In genomic region chr20:33585413-33585812, GRCh38 we compare ENCODE assay signal across 22 cellular contexts.
"Had no signal": no experiment of that assay in that cellular context is flagged by ENCODE, and none has a peak within 500 bp of the region (broad histone marks: within the 10 kb centered on the region; RNA-seq: fewer than 3 reads in every experiment).

No MANE protein-coding gene starts in this region.

- DNase-seq: effector CD8-positive, alpha-beta T cell; foreskin keratinocyte; heart left ventricle; kidney; mesendoderm; natural killer cell; occipital lobe; ovary; right lobe of liver; stimulated activated CD4-positive, alpha-beta T cell treated with anti-CD3 and anti-CD28 coated beads, Interleukin-2, amount 100 ng/mL, for 24 hours; stimulated activated CD4-positive, alpha-beta T cell treated with anti-CD3 and anti-CD28 coated beads, Interleukin-4, amount 100 ng/mL, for 24 hours; stimulated activated naive CD4-positive, alpha-beta T cell treated with Interleukin-2 at 50 U/mL for 16 hours; stomach; thyroid gland had no signal

- H3K4me3 Mint-ChIP-seq: natural killer cell; stimulated activated effector memory CD8-positive, alpha-beta T cell treated with anti-CD3 and anti-CD28 coated beads, Interleukin-12 subunit alpha, Interleukin-12 subunit beta, amount 100 ng/mL, for 72 hours had no signal

- H3K9me3 ChIP-seq: esophagus muscularis mucosa, gastroesophageal sphincter, heart left ventricle, ovary, right lobe of liver, stomach, thyroid gland, vagina had no signal

- H3K36me3 ChIP-seq: esophagus muscularis mucosa, gastroesophageal sphincter, heart left ventricle, ovary, right lobe of liver, stomach, thyroid gland, vagina had no signal

- H2AFZ ChIP-seq: hepatocyte had no signal

- H3K36me3 Mint-ChIP-seq: natural killer cell had no signal

- H3K27me3 ChIP-seq: esophagus muscularis mucosa, foreskin keratinocyte, gastroesophageal sphincter, heart left ventricle, hepatocyte, ovary, right lobe of liver, stomach, thyroid gland, vagina had no signal

- ATAC-seq: foreskin keratinocyte; gastroesophageal sphincter; heart left ventricle; left lobe of liver; natural killer cell; right lobe of liver; stimulated activated effector memory CD8-positive, alpha-beta T cell treated with anti-CD3 and anti-CD28 coated beads, Interleukin-12 subunit alpha, Interleukin-12 subunit beta, amount 100 ng/mL, for 72 hours had no signal

- H3K4me2 ChIP-seq: hepatocyte had no signal

- H3K27ac Mint-ChIP-seq: natural killer cell; stimulated activated effector memory CD8-positive, alpha-beta T cell treated with anti-CD3 and anti-CD28 coated beads, Interleukin-12 subunit alpha, Interleukin-12 subunit beta, amount 100 ng/mL, for 72 hours had no signal

- H3K27ac ChIP-seq: esophagus muscularis mucosa, foreskin keratinocyte, gastroesophageal sphincter, heart left ventricle, hepatocyte, ovary, right lobe of liver, stomach, thyroid gland, vagina had no signal

- H3K9me3 Mint-ChIP-seq: natural killer cell; stimulated activated effector memory CD8-positive, alpha-beta T cell treated with anti-CD3 and anti-CD28 coated beads, Interleukin-12 subunit alpha, Interleukin-12 subunit beta, amount 100 ng/mL, for 72 hours had no signal

- FAIRE-seq: colon, kidney had no signal

- H3K4me3 ChIP-seq: esophagus muscularis mucosa, gastroesophageal sphincter, heart left ventricle, hepatocyte, lung, ovary, right lobe of liver, stomach, thyroid gland, vagina had no signal
